1 cellular context compared by ENCODE assay signal in the genomic region with DNA sequence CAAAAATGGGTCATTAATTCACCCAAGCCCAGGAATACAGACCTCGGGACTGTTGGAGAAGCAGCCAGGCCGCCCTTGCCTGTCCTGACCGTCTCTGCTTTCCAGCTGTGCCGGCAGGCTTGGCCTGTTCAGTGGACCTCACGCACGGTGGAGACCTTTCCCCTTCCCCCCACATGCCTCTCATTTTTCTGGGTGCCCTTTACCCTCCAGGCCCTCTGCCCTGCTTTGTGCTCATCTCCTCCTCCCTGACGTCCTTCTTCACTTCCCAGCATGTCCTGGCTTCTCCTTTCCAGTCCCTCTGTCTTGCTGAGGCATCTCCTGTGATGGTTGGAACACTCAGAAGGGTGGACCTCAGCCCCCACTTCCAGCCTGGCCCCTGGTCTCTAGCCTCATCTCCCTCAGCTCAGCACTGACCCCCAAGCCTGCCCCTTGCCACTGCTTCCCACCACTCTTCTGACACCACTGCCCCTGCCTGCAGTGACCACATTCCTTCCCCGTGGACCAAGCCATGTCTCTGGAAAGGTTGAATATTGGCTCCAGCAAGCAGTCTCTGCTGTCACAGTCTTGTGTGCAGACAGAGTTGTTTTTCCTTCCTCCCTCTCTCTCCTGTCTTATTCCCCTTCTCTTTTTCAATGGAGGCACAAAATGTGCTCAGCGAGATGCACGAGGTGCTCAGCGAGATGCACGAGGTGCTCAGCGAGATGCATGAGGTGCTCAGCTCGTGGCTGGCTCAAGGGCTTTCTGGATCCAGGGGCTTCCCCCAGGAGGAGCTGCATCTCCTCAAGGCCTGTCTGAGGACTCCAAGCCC.
TF ChIP-seq lines count a peak whose summit lies in the region.

No MANE protein-coding gene starts in this region.

TF ChIP-seq in GM23338, 12 proteins besides CTCF, POLR2A, EP300 and RAD21 (continued from another document):
- TF ChIP-seq, protein P1, sequence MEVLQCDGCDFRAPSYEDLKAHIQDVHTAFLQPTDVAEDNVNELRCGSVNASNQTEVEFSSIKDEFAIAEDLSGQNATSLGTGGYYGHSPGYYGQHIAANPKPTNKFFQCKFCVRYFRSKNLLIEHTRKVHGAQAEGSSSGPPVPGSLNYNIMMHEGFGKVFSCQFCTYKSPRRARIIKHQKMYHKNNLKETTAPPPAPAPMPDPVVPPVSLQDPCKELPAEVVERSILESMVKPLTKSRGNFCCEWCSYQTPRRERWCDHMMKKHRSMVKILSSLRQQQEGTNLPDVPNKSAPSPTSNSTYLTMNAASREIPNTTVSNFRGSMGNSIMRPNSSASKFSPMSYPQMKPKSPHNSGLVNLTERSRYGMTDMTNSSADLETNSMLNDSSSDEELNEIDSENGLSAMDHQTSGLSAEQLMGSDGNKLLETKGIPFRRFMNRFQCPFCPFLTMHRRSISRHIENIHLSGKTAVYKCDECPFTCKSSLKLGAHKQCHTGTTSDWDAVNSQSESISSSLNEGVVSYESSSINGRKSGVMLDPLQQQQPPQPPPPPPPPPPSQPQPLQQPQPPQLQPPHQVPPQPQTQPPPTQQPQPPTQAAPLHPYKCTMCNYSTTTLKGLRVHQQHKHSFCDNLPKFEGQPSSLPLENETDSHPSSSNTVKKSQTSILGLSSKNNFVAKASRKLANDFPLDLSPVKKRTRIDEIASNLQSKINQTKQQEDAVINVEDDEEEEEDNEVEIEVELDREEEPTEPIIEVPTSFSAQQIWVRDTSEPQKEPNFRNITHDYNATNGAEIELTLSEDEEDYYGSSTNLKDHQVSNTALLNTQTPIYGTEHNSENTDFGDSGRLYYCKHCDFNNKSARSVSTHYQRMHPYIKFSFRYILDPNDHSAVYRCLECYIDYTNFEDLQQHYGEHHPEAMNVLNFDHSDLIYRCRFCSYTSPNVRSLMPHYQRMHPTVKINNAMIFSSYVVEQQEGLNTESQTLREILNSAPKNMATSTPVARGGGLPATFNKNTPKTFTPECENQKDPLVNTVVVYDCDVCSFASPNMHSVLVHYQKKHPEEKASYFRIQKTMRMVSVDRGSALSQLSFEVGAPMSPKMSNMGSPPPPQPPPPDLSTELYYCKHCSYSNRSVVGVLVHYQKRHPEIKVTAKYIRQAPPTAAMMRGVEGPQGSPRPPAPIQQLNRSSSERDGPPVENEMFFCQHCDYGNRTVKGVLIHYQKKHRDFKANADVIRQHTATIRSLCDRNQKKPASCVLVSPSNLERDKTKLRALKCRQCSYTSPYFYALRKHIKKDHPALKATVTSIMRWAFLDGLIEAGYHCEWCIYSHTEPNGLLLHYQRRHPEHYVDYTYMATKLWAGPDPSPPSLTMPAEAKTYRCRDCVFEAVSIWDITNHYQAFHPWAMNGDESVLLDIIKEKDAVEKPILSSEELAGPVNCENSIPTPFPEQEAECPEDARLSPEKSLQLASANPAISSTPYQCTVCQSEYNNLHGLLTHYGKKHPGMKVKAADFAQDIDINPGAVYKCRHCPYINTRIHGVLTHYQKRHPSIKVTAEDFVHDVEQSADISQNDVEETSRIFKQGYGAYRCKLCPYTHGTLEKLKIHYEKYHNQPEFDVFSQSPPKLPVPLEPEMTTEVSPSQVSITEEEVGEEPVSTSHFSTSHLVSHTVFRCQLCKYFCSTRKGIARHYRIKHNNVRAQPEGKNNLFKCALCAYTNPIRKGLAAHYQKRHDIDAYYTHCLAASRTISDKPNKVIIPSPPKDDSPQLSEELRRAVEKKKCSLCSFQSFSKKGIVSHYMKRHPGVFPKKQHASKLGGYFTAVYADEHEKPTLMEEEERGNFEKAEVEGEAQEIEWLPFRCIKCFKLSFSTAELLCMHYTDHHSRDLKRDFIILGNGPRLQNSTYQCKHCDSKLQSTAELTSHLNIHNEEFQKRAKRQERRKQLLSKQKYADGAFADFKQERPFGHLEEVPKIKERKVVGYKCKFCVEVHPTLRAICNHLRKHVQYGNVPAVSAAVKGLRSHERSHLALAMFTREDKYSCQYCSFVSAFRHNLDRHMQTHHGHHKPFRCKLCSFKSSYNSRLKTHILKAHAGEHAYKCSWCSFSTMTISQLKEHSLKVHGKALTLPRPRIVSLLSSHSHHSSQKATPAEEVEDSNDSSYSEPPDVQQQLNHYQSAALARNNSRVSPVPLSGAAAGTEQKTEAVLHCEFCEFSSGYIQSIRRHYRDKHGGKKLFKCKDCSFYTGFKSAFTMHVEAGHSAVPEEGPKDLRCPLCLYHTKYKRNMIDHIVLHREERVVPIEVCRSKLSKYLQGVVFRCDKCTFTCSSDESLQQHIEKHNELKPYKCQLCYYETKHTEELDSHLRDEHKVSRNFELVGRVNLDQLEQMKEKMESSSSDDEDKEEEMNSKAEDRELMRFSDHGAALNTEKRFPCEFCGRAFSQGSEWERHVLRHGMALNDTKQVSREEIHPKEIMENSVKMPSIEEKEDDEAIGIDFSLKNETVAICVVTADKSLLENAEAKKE (CRISPR knock-in tag; IDR thresholded peaks at IDR 0.05): no peak
- TF ChIP-seq NANOG (IDR thresholded peaks at IDR 0.05; ENCODE audit: borderline replicate concordance) (no peak), JUNB (IDR thresholded peaks at IDR 0.05; ENCODE audit: unreplicated experiment) (no peak), STAT1 (IDR thresholded peaks at IDR 0.05; ENCODE audit: unreplicated experiment) (no peak), CREB1 (CRISPR knock-in tag; IDR thresholded peaks at IDR 0.05; ENCODE audit: low read depth) (no peak), ZNF331 (CRISPR knock-in tag; IDR thresholded peaks at IDR 0.05; ENCODE audit: low read depth) (no peak), EZH2phosphoT487 (IDR thresholded peaks at IDR 0.05; ENCODE audit: unreplicated experiment) (no peak)
- TF ChIP-seq, protein P2, sequence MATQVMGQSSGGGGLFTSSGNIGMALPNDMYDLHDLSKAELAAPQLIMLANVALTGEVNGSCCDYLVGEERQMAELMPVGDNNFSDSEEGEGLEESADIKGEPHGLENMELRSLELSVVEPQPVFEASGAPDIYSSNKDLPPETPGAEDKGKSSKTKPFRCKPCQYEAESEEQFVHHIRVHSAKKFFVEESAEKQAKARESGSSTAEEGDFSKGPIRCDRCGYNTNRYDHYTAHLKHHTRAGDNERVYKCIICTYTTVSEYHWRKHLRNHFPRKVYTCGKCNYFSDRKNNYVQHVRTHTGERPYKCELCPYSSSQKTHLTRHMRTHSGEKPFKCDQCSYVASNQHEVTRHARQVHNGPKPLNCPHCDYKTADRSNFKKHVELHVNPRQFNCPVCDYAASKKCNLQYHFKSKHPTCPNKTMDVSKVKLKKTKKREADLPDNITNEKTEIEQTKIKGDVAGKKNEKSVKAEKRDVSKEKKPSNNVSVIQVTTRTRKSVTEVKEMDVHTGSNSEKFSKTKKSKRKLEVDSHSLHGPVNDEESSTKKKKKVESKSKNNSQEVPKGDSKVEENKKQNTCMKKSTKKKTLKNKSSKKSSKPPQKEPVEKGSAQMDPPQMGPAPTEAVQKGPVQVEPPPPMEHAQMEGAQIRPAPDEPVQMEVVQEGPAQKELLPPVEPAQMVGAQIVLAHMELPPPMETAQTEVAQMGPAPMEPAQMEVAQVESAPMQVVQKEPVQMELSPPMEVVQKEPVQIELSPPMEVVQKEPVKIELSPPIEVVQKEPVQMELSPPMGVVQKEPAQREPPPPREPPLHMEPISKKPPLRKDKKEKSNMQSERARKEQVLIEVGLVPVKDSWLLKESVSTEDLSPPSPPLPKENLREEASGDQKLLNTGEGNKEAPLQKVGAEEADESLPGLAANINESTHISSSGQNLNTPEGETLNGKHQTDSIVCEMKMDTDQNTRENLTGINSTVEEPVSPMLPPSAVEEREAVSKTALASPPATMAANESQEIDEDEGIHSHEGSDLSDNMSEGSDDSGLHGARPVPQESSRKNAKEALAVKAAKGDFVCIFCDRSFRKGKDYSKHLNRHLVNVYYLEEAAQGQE (IDR thresholded peaks at IDR 0.05; ENCODE audit: unreplicated experiment): no peak
TF ChIP-seq in GM23338: peak in this region for 0.
